22 cellular contexts compared by ENCODE assay signal in the genomic region with DNA sequence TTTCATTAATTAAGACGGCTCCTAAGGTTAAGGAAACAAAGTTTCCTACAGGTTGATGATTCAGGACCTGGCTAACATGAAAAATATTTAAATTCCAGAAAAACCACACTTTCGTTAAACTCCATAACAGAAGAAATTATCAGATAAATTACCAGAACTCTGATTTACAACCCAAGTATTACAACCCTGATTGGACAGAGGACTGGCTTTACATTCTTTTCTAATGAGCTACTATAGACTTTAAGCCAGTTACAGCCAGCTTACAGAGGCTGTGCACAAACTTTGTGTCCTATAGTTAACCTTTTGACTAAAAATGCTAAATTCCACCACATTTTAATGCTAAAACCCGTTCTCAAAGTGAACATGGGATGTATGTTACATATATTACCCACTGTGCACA.
"Had no signal": no experiment of that assay in that cellular context is flagged by ENCODE, and none has a peak within 500 bp of the region (broad histone marks: within the 10 kb centered on the region; RNA-seq: fewer than 3 reads in every experiment).

No MANE protein-coding gene starts in this region.

- H3K4me3 ChIP-seq: adrenal gland, ascending aorta, breast epithelium, esophagus muscularis mucosa, spleen, thoracic aorta had no signal

- H3K9me3 Mint-ChIP-seq: activated naive CD8-positive, alpha-beta T cell treated with anti-CD3 and anti-CD28 coated beads for 36 hours had no signal

- H3K36me3 Mint-ChIP-seq: activated naive CD8-positive, alpha-beta T cell treated with anti-CD3 and anti-CD28 coated beads for 36 hours; naive B cell had no signal

- ATAC-seq: activated T-cell treated with anti-CD3 and anti-CD28 coated beads, Interleukin-2, amount 50 U/mL, for 72 hours; left cardiac atrium; right cardiac atrium had no signal

- H3K9me3 ChIP-seq: adrenal gland, ascending aorta, breast epithelium, esophagus muscularis mucosa, thoracic aorta had no signal

- H3K4me3 Mint-ChIP-seq: activated naive CD8-positive, alpha-beta T cell treated with anti-CD3 and anti-CD28 coated beads for 36 hours; activated T-cell treated with anti-CD3 and anti-CD28 coated beads, Interleukin-2, amount 50 U/mL, for 72 hours; naive B cell had no signal

- DNase-seq: activated CD4-positive, alpha-beta T cell treated with anti-CD3 and anti-CD28 coated beads for 4 hours; activated CD4-positive, alpha-beta T cell treated with anti-CD3 and anti-CD28 coated beads, Interleukin-2, amount 50 U/mL, for 4 hours; activated CD4-positive, CD25-positive, alpha-beta regulatory T cell; activated naive CD4-positive, alpha-beta T cell treated with Interleukin-2 at 50 U/mL for 16 hours; activated naive CD8-positive, alpha-beta T cell treated with anti-CD3 and anti-CD28 coated beads for 36 hours; activated T-cell treated with anti-CD3 and anti-CD28 coated beads for 4 hours; activated T-cell treated with anti-CD3 and anti-CD28 coated beads, Interleukin-2, amount 50 U/mL, for 72 hours; adrenal gland; central memory CD4-positive, alpha-beta T cell; foreskin melanocyte; left cardiac atrium; mammary epithelial cell; naive B cell; occipital lobe; right cardiac atrium; spleen; stimulated activated naive CD4-positive, alpha-beta T cell treated with Interleukin-2 at 50 U/mL for 16 hours had no signal

- H3K9ac ChIP-seq: parathyroid adenoma had no signal

- H3K27ac Mint-ChIP-seq: activated naive CD8-positive, alpha-beta T cell treated with anti-CD3 and anti-CD28 coated beads for 36 hours; activated T-cell treated with anti-CD3 and anti-CD28 coated beads, Interleukin-2, amount 50 U/mL, for 72 hours; naive B cell had no signal

- H3K4me1 ChIP-seq: adrenal gland, ascending aorta, breast epithelium, esophagus muscularis mucosa, spleen had no signal

- H3K4me1 Mint-ChIP-seq: activated naive CD8-positive, alpha-beta T cell treated with anti-CD3 and anti-CD28 coated beads for 36 hours; naive B cell had no signal

- H3K36me3 ChIP-seq: adrenal gland, ascending aorta, breast epithelium, esophagus muscularis mucosa, spleen, thoracic aorta had no signal

- H3K27ac ChIP-seq: adrenal gland, ascending aorta, breast epithelium, esophagus muscularis mucosa, parathyroid adenoma, spleen, thoracic aorta had no signal

- H3K79me2 ChIP-seq: parathyroid adenoma had no signal

- H3K27me3 ChIP-seq: adrenal gland, ascending aorta, breast epithelium, esophagus muscularis mucosa, spleen had no signal

- H3K27me3 Mint-ChIP-seq: activated naive CD8-positive, alpha-beta T cell treated with anti-CD3 and anti-CD28 coated beads for 36 hours; naive B cell had no signal

- H2AFZ ChIP-seq: parathyroid adenoma had no signal
